Comparison of ENCODE assay signal across 1 cellular context in genomic region chr2:111116843-111117665, GRCh38.
A peak's percentile ranks its signal among the peaks of the same experiment; 100 is the strongest.
TF ChIP-seq lines count a peak whose summit lies in the region.

No MANE protein-coding gene starts in this region.

TF ChIP-seq in H1, 55 proteins besides CTCF, POLR2A, EP300 and RAD21 (continued from another document):
- TF ChIP-seq CHD7 (IDR thresholded peaks at IDR 0.05; ENCODE audit: insufficient replicate concordance, low read length), result peak; percentile 26
- TF ChIP-seq KDM5A (IDR thresholded peaks at IDR 0.05; ENCODE audit: low read length), result no peak
- peak; percentile 62 for TF ChIP-seq CTBP2 (IDR thresholded peaks at IDR 0.05; ENCODE audit: borderline replicate concordance, insufficient read depth, insufficient read length, low read length)
- TF ChIP-seq TAF7 (optimal IDR thresholded peaks at IDR 0.05; ENCODE audit: borderline replicate concordance, low read depth, low read length), result no peak
- TF ChIP-seq TBP (IDR thresholded peaks at IDR 0.05; ENCODE audit: low read depth, low read length), result no peak
- no peak for TF ChIP-seq FOSL1 (IDR thresholded peaks at IDR 0.05; ENCODE audit: insufficient read depth, low read depth, low read length)
- no peak for TF ChIP-seq EGR1 (IDR thresholded peaks at IDR 0.05; ENCODE audit: borderline replicate concordance, low read depth, low read length)
- TF ChIP-seq JUN (IDR thresholded peaks at IDR 0.05; ENCODE audit: low read depth, low read length), result no peak
- no peak for TF ChIP-seq SIX5 (IDR thresholded peaks at IDR 0.05; ENCODE audit: low read depth, low read length)
- no peak for TF ChIP-seq CHD1 (IDR thresholded peaks at IDR 0.05; ENCODE audit: low read depth, low read length)
- TF ChIP-seq BRCA1 (IDR thresholded peaks at IDR 0.05; ENCODE audit: low read depth, low read length), result no peak
- no peak for TF ChIP-seq NANOG (IDR thresholded peaks at IDR 0.05; ENCODE audit: insufficient read depth, low read depth, low read length, poor library complexity, severe bottlenecking)
- no peak for TF ChIP-seq RNF2 (IDR thresholded peaks at IDR 0.05; ENCODE audit: borderline replicate concordance, low read depth, low read length, missing control alignments, poor library complexity, severe bottlenecking)
- no peak for TF ChIP-seq JUND (IDR thresholded peaks at IDR 0.05; ENCODE audit: low read length)
- no peak for TF ChIP-seq NRF1 (IDR thresholded peaks at IDR 0.05; ENCODE audit: low read depth, low read length)
- TF ChIP-seq POLR2AphosphoS5 (IDR thresholded peaks at IDR 0.05; ENCODE audit: low read depth, low read length), result no peak
- TF ChIP-seq BACH1 (IDR thresholded peaks at IDR 0.05; ENCODE audit: low read length), result 0 out of 2 replicates have a peak, but pooled peaks have one; percentile 4
- TF ChIP-seq MAFK (IDR thresholded peaks at IDR 0.05; ENCODE audit: low read depth, low read length), result no peak
- no peak for TF ChIP-seq POU5F1 (IDR thresholded peaks at IDR 0.05; ENCODE audit: low read depth, low read length)
- no peak for TF ChIP-seq TCF12 (IDR thresholded peaks at IDR 0.05; ENCODE audit: low read depth, low read length)
- no peak for TF ChIP-seq ATF2 (IDR thresholded peaks at IDR 0.05; ENCODE audit: low read length)
- no peak for TF ChIP-seq CBX5 (IDR thresholded peaks at IDR 0.05; ENCODE audit: low read depth, low read length)
- no peak for TF ChIP-seq KDM1A (IDR thresholded peaks at IDR 0.05; ENCODE audit: borderline replicate concordance, low read length)
- TF ChIP-seq SIN3A (conservative IDR thresholded peaks at IDR 0.05 in 1 of 2, IDR thresholded peaks at IDR 0.05 in 1 of 2; ENCODE audit: low read depth in 1 of 2, low read length in 2 of 2), result peak in 1 of 2 experiments; percentile 57; a peak in 1 of 4 replicates
- TF ChIP-seq RBBP5 (IDR thresholded peaks at IDR 0.05; ENCODE audit: borderline replicate concordance, low read depth, low read length), result 0 out of 2 replicates have a peak, but pooled peaks have one; percentile 27
- TF ChIP-seq GTF2F1 (IDR thresholded peaks at IDR 0.05; ENCODE audit: borderline replicate concordance, low read depth, low read length), result no peak
- no peak for TF ChIP-seq SP2 (IDR thresholded peaks at IDR 0.05; ENCODE audit: low read length)
- TF ChIP-seq BCL11A (IDR thresholded peaks at IDR 0.05; ENCODE audit: low read depth in 2 of 2, low read length in 2 of 2), result no peak
- TF ChIP-seq ZNF274 (IDR thresholded peaks at IDR 0.05; ENCODE audit: borderline replicate concordance, extremely low read depth, low read length), result no peak
- no peak for TF ChIP-seq ATF3 (IDR thresholded peaks at IDR 0.05; ENCODE audit: insufficient read depth, low read depth, low read length)
- TF ChIP-seq SAP30 (IDR thresholded peaks at IDR 0.05; ENCODE audit: insufficient read depth, insufficient replicate concordance, low read length), result no peak
- no peak for TF ChIP-seq TAF1 (IDR thresholded peaks at IDR 0.05; ENCODE audit: low read depth, low read length)
- TF ChIP-seq CREB1 (IDR thresholded peaks at IDR 0.05), result no peak
- no peak for TF ChIP-seq CHD2 (IDR thresholded peaks at IDR 0.05; ENCODE audit: low read length)
- peak; percentile 41 for TF ChIP-seq KDM4A (IDR thresholded peaks at IDR 0.05; ENCODE audit: low read depth, low read length, severe bottlenecking)
- TF ChIP-seq GABPA (IDR thresholded peaks at IDR 0.05; ENCODE audit: borderline replicate concordance, insufficient read depth, low read length), result 0 out of 2 replicates have a peak, but pooled peaks have one; percentile 55
TF ChIP-seq in H1: peak in this region for 10.
